In the genomic region with DNA sequence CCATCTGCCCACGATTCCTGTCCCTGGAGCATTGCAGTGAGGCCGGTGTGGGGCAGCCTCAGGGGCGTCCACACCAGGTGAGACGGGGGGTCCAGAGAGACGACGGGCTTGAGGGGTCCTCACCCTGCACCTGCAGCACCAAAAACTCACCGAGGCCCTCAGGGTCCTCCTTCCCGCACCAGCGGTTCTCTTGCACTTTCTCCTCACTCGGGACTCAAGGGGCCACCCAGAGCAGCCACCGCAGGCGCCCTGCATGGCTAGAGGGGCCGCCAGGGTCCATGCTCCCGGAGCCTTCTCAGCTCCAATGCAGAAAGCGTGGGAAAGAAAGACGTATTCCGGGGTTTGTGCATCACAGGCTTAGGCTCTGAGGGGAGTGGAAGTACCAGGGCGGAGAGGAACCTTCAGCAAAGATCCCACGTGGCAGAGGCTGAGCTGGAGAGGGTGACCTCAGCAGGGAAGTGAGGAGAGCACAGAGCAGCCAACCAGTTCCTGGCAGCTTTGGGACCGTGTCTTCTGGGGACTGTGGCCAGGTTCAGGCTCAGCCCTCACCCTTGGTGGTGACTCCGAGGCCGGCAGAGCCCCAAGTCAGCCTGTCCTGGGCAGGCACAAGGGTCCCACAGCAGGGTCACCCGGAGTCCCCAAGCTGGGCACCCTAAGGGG, we compare ENCODE assay signal across 12 cellular contexts. TPM values are rescaled to one million over a fixed set of nuclear protein-coding genes. Genes with fewer than 3 reads are reported as not detected.
DNase-seq lines count a peak whose midpoint lies in the region; ATAC-seq, FAIRE-seq and TF ChIP-seq lines count a peak whose summit lies in the region.
"Had no signal": no experiment of that assay in that cellular context is flagged by ENCODE, and none has a peak within 500 bp of the region (broad histone marks: within the 10 kb centered on the region; RNA-seq: fewer than 3 reads in every experiment).

No MANE protein-coding gene starts in this region.

- H3K36me3 Mint-ChIP-seq in central memory CD8-positive, alpha-beta T cell (ENCODE audit: insufficient read depth), result peaks cover 2% of the 10 kb centered on the region
- H3K36me3 Mint-ChIP-seq: neural progenitor cell had no signal

- no peaks in the 10 kb centered on the region for H3K9me3 ChIP-seq in right lobe of liver
- H3K9me3 ChIP-seq in HepG2 (ENCODE audit: low read length), result no peaks in the 10 kb centered on the region

- no peak overlapping the region for H3K27ac Mint-ChIP-seq in central memory CD8-positive, alpha-beta T cell (ENCODE audit: low read depth)
- H3K27ac Mint-ChIP-seq: B cell, neural progenitor cell had no signal

- H3K9me3 Mint-ChIP-seq in central memory CD8-positive, alpha-beta T cell, result no peaks in the 10 kb centered on the region

- H3K4me1 ChIP-seq in right lobe of liver (no peaks in the 10 kb centered on the region), HepG2 (ENCODE audit: insufficient read depth, low read length) (no peaks in the 10 kb centered on the region), foreskin keratinocyte (no peaks in the 10 kb centered on the region)
- H3K4me1 ChIP-seq: neural progenitor cell had no signal

- no peaks in the 10 kb centered on the region for H3K4me1 Mint-ChIP-seq in central memory CD8-positive, alpha-beta T cell
- H3K4me1 Mint-ChIP-seq: B cell had no signal

- WGBS in right lobe of liver (ENCODE audit: insufficient coverage, low coverage, low lambda C conversion rate, missing lambda C conversion rate), result 72% methylated on average over 5 of the region's 23 CpGs
- 5% methylated on average over 10 of the region's 23 CpGs for WGBS in HepG2 (ENCODE audit: low lambda C conversion rate)

- no peaks in the 10 kb centered on the region for H3K79me2 ChIP-seq in HepG2 (ENCODE audit: insufficient read depth, low read length)

- no TSS peak for BruUV-seq in HepG2 (replicated peaks; lab: Mats Ljungman, UMichigan)

- no peak overlapping the region for H3K27ac ChIP-seq in right lobe of liver
- H3K27ac ChIP-seq in HepG2 (ENCODE audit: extremely low read length, insufficient read depth, low read length), result no peak overlapping the region
- H3K27ac ChIP-seq in foreskin keratinocyte, result no peak overlapping the region
- H3K27ac ChIP-seq: neural progenitor cell had no signal

- H3K4me3 ChIP-seq in right lobe of liver (no peak overlapping the region), HepG2 (replicated peaks in 1 of 3; ENCODE audit: insufficient read depth in 1 of 3, low read depth in 2 of 3, low read length in 3 of 3) (no peak overlapping the region)
- H3K4me3 ChIP-seq: neural progenitor cell had no signal

- TF ChIP-seq CTCF in right lobe of liver (IDR thresholded peaks at IDR 0.05) (no peak), HepG2 (CRISPR knock-in tag; IDR thresholded peaks at IDR 0.05) (no peak), foreskin keratinocyte (conservative IDR thresholded peaks at IDR 0.05) (no peak)

- DNase-seq in right lobe of liver (peak in 2 of 3 donors; percentile 31 to 41), HepG2 (ENCODE audit: low spot score) (no peak), mesenteric fat pad (ENCODE audit: low spot score) (peak; percentile 90), H54 (ENCODE audit: insufficient read length, low spot score) (no peak), foreskin keratinocyte (no peak), NCI-H1048 (lab: John Stamatoyannopoulos, UW) (no peak), SKM-1 treated with dmso at 0.1 percent for 144 hours (lab: John Stamatoyannopoulos, UW; ENCODE audit: unreplicated experiment) (no peak)
- peak; percentile 3 to 4 for DNase-seq in central memory CD8-positive, alpha-beta T cell (ENCODE audit: low spot score in 2 of 2)
- DNase-seq: NCI-H187 treated with DMSO at 0.1 percent for 48 hours, T-helper 9 cell had no signal

- H2AFZ ChIP-seq in HepG2 (ENCODE audit: low read length), result no peak overlapping the region
- H2AFZ ChIP-seq: neural progenitor cell had no signal

- no peak for FAIRE-seq in HepG2 (lab: Jason Lieb, UNC)
- FAIRE-seq in H54 (lab: Jason Lieb, UNC), result no peak

- TF ChIP-seq RAD21 in HepG2 (CRISPR knock-in tag; IDR thresholded peaks at IDR 0.05), result no peak

- CTCF ChIA-PET in HepG2 (lab: Yijun Ruan, JAX; ENCODE audit: low intra/inter-chr PET ratio, low total read pairs), result no interaction called here

- in situ Hi-C loops in HepG2 (cut with HindIII; ENCODE audit: extremely low pct_ligation_motif_present, low pct_unique_long_range_greater_than_20kb), result no loop called here

- no peak for TF ChIP-seq POLR2A in right lobe of liver (IDR thresholded peaks at IDR 0.05)
- TF ChIP-seq POLR2A in HepG2 (IDR thresholded peaks at IDR 0.05; ENCODE audit: insufficient read depth in 1 of 2, low read depth in 2 of 2, low read length in 2 of 2), result no peak
- no peak for TF ChIP-seq POLR2A in H54 (IDR thresholded peaks at IDR 0.05; ENCODE audit: low read depth, low read length)

- no peak overlapping the region for H3K4me2 ChIP-seq in HepG2 (ENCODE audit: low read depth, low read length)
- H3K4me2 ChIP-seq: neural progenitor cell had no signal

- H4K20me1 ChIP-seq in HepG2 (ENCODE audit: insufficient read depth, low read length), result no peaks in the 10 kb centered on the region

- H3K9ac ChIP-seq in HepG2 (ENCODE audit: insufficient read depth, low read depth, low read length), result no peak overlapping the region
- H3K9ac ChIP-seq: neural progenitor cell had no signal

- H3K27me3 Mint-ChIP-seq in central memory CD8-positive, alpha-beta T cell, result no peaks in the 10 kb centered on the region
- H3K27me3 Mint-ChIP-seq: B cell had no signal

- intact Hi-C loops in right lobe of liver (cut with DNase I), result no loop called here
- intact Hi-C loops in HepG2 (cut with micrococcal nuclease; ENCODE audit: unreplicated experiment), result no loop called here

- H3K4me3 Mint-ChIP-seq in central memory CD8-positive, alpha-beta T cell, result no peak overlapping the region
- H3K4me3 Mint-ChIP-seq: B cell, neural progenitor cell had no signal

- POLR2A ChIA-PET in HepG2 (lab: Yijun Ruan, JAX), result no interaction called here

- TF ChIP-seq EP300 in HepG2 (IDR thresholded peaks at IDR 0.05; ENCODE audit: low read depth in 2 of 2, low read length in 2 of 2) (no peak), HepG2 (CRISPR knock-in tag; IDR thresholded peaks at IDR 0.05; ENCODE audit: borderline replicate concordance) (no peak)

- H3K27me3 ChIP-seq in right lobe of liver (no peaks in the 10 kb centered on the region), HepG2 (ENCODE audit: control insufficient read depth in 1 of 2, insufficient read depth in 2 of 2, low read length in 2 of 2) (peaks cover 16 to 41% of the 10 kb centered on the region in 2 experiments; a peak in 4 of 5 replicates), foreskin keratinocyte (peaks cover 6% of the 10 kb centered on the region)
- H3K27me3 ChIP-seq: neural progenitor cell had no signal

- no peak for ATAC-seq in right lobe of liver
- no peak for ATAC-seq in HepG2
- ATAC-seq in central memory CD8-positive, alpha-beta T cell (replicated peaks; ENCODE audit: extremely low read depth, poor library complexity, severe bottlenecking), result no peak
- no peak for ATAC-seq in foreskin keratinocyte

- no peaks in the 10 kb centered on the region for H3K36me3 ChIP-seq in right lobe of liver
- H3K36me3 ChIP-seq in HepG2 (replicated peaks in 1 of 2; ENCODE audit: control insufficient read depth in 1 of 2, insufficient read depth in 2 of 2, low read length in 2 of 2), result no peaks in the 10 kb centered on the region
- H3K36me3 ChIP-seq: neural progenitor cell had no signal

TF ChIP-seq in HepG2, 621 proteins besides CTCF, POLR2A, EP300 and RAD21 (continues in another document):
- no peak for TF ChIP-seq YY1 (IDR thresholded peaks at IDR 0.05; ENCODE audit: insufficient read depth, insufficient replicate concordance, low read depth, low read length)
- TF ChIP-seq ZKSCAN8 (CRISPR knock-in tag; IDR thresholded peaks at IDR 0.05; ENCODE audit: borderline replicate concordance), result no peak

RNA-seq across cellular contexts. Expression of a gene that starts 19.5 kb away (rescaled TPM):
- total RNA-seq in right lobe of liver (10 to 100 TPM; 17.3 to 81.7 (median 38.4) TPM), HepG2 (2016; rRNA removed; fragmentation: Illumina TruSeq; extraction: Trizol) (0.07 and 0.14 TPM in 2 replicates), mesenteric fat pad (735 TPM), foreskin keratinocyte (0.04 and 0.17 TPM in 2 replicates)
- not detected in 2 replicates for total RNA-seq in HepG2 (2016; cell fraction: cytosol; rRNA removed; fragmentation: Illumina TruSeq; extraction: Trizol; ENCODE audit: low read depth)
- 0.06 TPM in 1 of 2 replicates, not detected in the other for total RNA-seq in HepG2 (2016; cell fraction: insoluble cytoplasmic fraction; rRNA removed; fragmentation: Illumina TruSeq; extraction: Trizol)
- total RNA-seq in HepG2 (2016; cell fraction: membrane; rRNA removed; fragmentation: Illumina TruSeq; extraction: Trizol), result not detected in 2 replicates
- 0.13 and 0.22 TPM in 2 replicates for total RNA-seq in HepG2 (2016; cell fraction: nucleus; rRNA removed; fragmentation: Illumina TruSeq; extraction: Trizol)
- polyA plus RNA-seq in HepG2 (2011; rRNA removed) (0.41 and 1.6 TPM in 2 replicates), foreskin keratinocyte (0.06 and 0.13 TPM in 2 replicates)
- 0.27 and 0.31 TPM in 2 replicates for polyA plus RNA-seq in HepG2 (2011; cell fraction: cytosol; rRNA removed)
- 8.5 and 10.4 TPM in 2 replicates for polyA plus RNA-seq in HepG2 (2011; cell fraction: nucleus; rRNA removed)
- polyA plus RNA-seq in HepG2 (2012), result 0.36 and 0.81 TPM in 2 replicates
- not detected in 2 replicates for polyA plus RNA-seq in HepG2 (2016; cell fraction: cytosol; fragmentation: Illumina TruSeq; extraction: Trizol; ENCODE audit: low read depth)
- polyA plus RNA-seq in HepG2 (2016; cell fraction: insoluble cytoplasmic fraction; fragmentation: Illumina TruSeq; extraction: Trizol; ENCODE audit: low read depth), result not detected in 2 replicates
- not detected in 2 replicates for polyA plus RNA-seq in HepG2 (2016; cell fraction: membrane; fragmentation: Illumina TruSeq; extraction: Trizol; ENCODE audit: low read depth)
- 0.48 and 0.69 TPM in 2 replicates for polyA plus RNA-seq in HepG2 (2016; cell fraction: nucleus; fragmentation: Illumina TruSeq; extraction: Trizol; ENCODE audit: insufficient read depth, low read depth)
- 0.44 TPM in 1 of 2 replicates, not detected in the other for polyA minus RNA-seq in HepG2 (2011; rRNA and poly(A)+ RNA removed; ENCODE audit: low replicate concordance)
- polyA minus RNA-seq in HepG2 (2011; cell fraction: cytosol; rRNA and poly(A)+ RNA removed), result not detected in 2 replicates
- polyA minus RNA-seq in HepG2 (2011; cell fraction: nucleus; rRNA and poly(A)+ RNA removed), result 0.52 and 1.2 TPM in 2 replicates

Comparison
In these comparisons a context has a peak if more than half of its experiments do, and no peak if none do; other contexts are left out.
1. DNase-seq: peak in right lobe of liver (2 of 3), central memory CD8-positive, alpha-beta T cell (2 of 2) and mesenteric fat pad (single experiment); none in HepG2 (single experiment), H54 (single experiment), foreskin keratinocyte (0 of 2), NCI-H1048 (single experiment) and SKM-1 treated with dmso at 0.1 percent for 144 hours (single experiment).
2. RNA of a gene that starts 19.5 kb away (total RNA-seq): 735 TPM in mesenteric fat pad (single experiment) and 17.3 to 81.7 TPM in right lobe of liver; 0.06 to 0.22 TPM in HepG2 and 0.04 to 0.17 TPM in foreskin keratinocyte; every median in the first group is over 10 times any median in the second.